Comparison of ENCODE assay signal across 8 cellular contexts in genomic region chr2:128754246-128754724, GRCh38.
DNase-seq lines count a peak whose midpoint lies in the region; ATAC-seq and TF ChIP-seq lines count a peak whose summit lies in the region.

No MANE protein-coding gene starts in this region.

- DNase-seq in GM06990 (ENCODE audit: extremely low read depth, insufficient read length), result peak; percentile 74
- DNase-seq in amniotic epithelial cell (ENCODE audit: low read depth), result peak; percentile 57
- no peak for DNase-seq in sciatic nerve (ENCODE audit: low spot score)
- no peak for DNase-seq in NCI-H2107 treated with DMSO at 0.1 percent for 48 hours (lab: John Stamatoyannopoulos, UW; ENCODE audit: unreplicated experiment)
- no peak for DNase-seq in WERI-Rb-1
- DNase-seq in COLO829 (ENCODE audit: low spot score), result no peak

- ATAC-seq in GM21367 (IDR thresholded peaks at IDR 0.05; ENCODE audit: unreplicated experiment), result peak; percentile 95
- peak; percentile 93 for ATAC-seq in HG03521 (IDR thresholded peaks at IDR 0.05; ENCODE audit: unreplicated experiment)
- ATAC-seq in sciatic nerve, result peak; percentile 79

- TF ChIP-seq CTCF in GM06990 (IDR thresholded peaks at IDR 0.05; ENCODE audit: insufficient read depth, low read length, poor library complexity, severe bottlenecking), result no peak
- no peak for TF ChIP-seq CTCF in WERI-Rb-1 (IDR thresholded peaks at IDR 0.05; ENCODE audit: low read depth, low read length)

- no peaks in the 10 kb centered on the region for H3K9me3 ChIP-seq in WERI-Rb-1 (ENCODE audit: severe bottlenecking)

- H3K27me3 ChIP-seq in GM06990 (replicated peaks; ENCODE audit: control insufficient read depth, insufficient read depth, low read length), result no peaks in the 10 kb centered on the region; the same call in 1 of the 2 replicates
- no peaks in the 10 kb centered on the region for H3K27me3 ChIP-seq in WERI-Rb-1 (ENCODE audit: insufficient read depth, low read depth, severe bottlenecking)

- H3K4me3 ChIP-seq in GM06990 (replicated peaks; ENCODE audit: low read depth, low read length), result no peak overlapping the region
- H3K4me3 ChIP-seq in WERI-Rb-1 (ENCODE audit: low read depth, low read length), result no peak overlapping the region

- no peak overlapping the region for H3K27ac ChIP-seq in WERI-Rb-1

- H3K36me3 ChIP-seq in GM06990 (ENCODE audit: control insufficient read depth, insufficient read depth, low read length) (no peaks in the 10 kb centered on the region), WERI-Rb-1 (no peaks in the 10 kb centered on the region)

- intact Hi-C loops in sciatic nerve (cut with DNase I), result no loop called here

Comparison
In these comparisons a context has a peak if more than half of its experiments do, and no peak if none do; other contexts are left out.
1. DNase-seq: peak in GM06990 (single experiment) and amniotic epithelial cell (single experiment); none in sciatic nerve (single experiment), NCI-H2107 treated with DMSO at 0.1 percent for 48 hours (single experiment), WERI-Rb-1 (single experiment) and COLO829 (single experiment).
2. Peak in every context shown above with its lines, with median percentiles within 50 percentile points of each other: ATAC-seq.